Comparison of ENCODE assay signal across 10 cellular contexts in the genomic region with DNA sequence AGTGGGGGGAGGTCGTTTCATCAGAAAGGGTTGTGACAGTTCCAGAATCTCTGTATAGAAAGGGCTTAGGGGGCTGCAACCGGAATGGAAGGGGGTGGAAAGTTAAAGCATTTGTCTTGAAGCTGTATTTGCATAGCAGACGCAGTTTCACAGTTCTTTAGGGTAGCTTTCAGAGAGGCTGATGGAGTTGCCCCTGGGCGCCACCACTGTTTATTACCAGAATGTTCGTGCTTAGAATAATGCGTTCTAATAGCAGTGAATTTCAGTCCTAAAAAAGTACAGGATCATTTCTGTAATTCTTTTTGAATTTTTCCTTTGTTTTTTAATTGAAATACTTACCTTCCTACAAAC. TPM values are rescaled to one million over a fixed set of nuclear protein-coding genes. Genes with fewer than 3 reads are reported as not detected.
DNase-seq lines count a peak whose midpoint lies in the region; ATAC-seq and TF ChIP-seq lines count a peak whose summit lies in the region.
"Had no signal": no experiment of that assay in that cellular context is flagged by ENCODE, and none has a peak within 500 bp of the region (broad histone marks: within the 10 kb centered on the region; RNA-seq: fewer than 3 reads in every experiment).

No MANE protein-coding gene starts in this region.

- no peaks in the 10 kb centered on the region for H3K9me3 ChIP-seq in HUES6 (ENCODE audit: control insufficient read depth, insufficient read depth, low read depth, low read length)
- H3K9me3 ChIP-seq in psoas muscle: no peaks in the 10 kb centered on the region

- H3K4me3 Mint-ChIP-seq in activated CD8-positive, alpha-beta T cell treated with anti-CD3 and anti-CD28 coated beads, Interleukin-2, amount 10 ng/mL, durations not matched to agents 7 days and 5 days: peak overlapping the region; percentile 96
- H3K4me3 Mint-ChIP-seq in mesothelial cell of epicardium: peak overlapping the region; percentile 99

- 38 to 45% (median 41%) methylated on average over 6 of the region's 6 CpGs for WGBS in psoas muscle, 3 donors

- H3K4me3 ChIP-seq in HUES6 (ENCODE audit: low read depth, low read length) (peak overlapping the region; percentile 99), psoas muscle (no peak overlapping the region)

- POLR2A ChIA-PET in activated CD8-positive, alpha-beta T cell treated with anti-CD3 and anti-CD28 coated beads, Interleukin-2, amount 10 ng/mL, durations not matched to agents 7 days and 5 days (lab: Charles Lee): interaction anchor here (2.9 kb wide), 1 partner anchor 208 kb away, joined by 12 read pairs; a partner anchor contains a TSS

- ATAC-seq in activated CD8-positive, alpha-beta T cell treated with anti-CD3 and anti-CD28 coated beads, Interleukin-2, amount 10 ng/mL, durations not matched to agents 7 days and 5 days: no peak
- no peak for ATAC-seq in psoas muscle

- no peaks in the 10 kb centered on the region for H3K27me3 Mint-ChIP-seq in activated CD8-positive, alpha-beta T cell treated with anti-CD3 and anti-CD28 coated beads, Interleukin-2, amount 10 ng/mL, durations not matched to agents 7 days and 5 days (ENCODE audit: low read depth)
- no peaks in the 10 kb centered on the region for H3K27me3 Mint-ChIP-seq in mesothelial cell of epicardium (ENCODE audit: low read depth)

- H3K36me3 ChIP-seq in HUES6 (ENCODE audit: control insufficient read depth, insufficient read depth, low read length) (peaks cover 41% of the 10 kb centered on the region), psoas muscle (ENCODE audit: insufficient read depth in 1 of 2, low read depth in 1 of 2) (no peaks in the 10 kb centered on the region)

- intact Hi-C loops in psoas muscle (cut with DNase I): loop anchor here (5.0 to 10.0 kb wide), 4 partner anchors 205 to 335 kb away; a partner anchor contains a TSS

- H3K27ac ChIP-seq in HUES6 (ENCODE audit: low read depth, low read length) (no peak overlapping the region), psoas muscle (no peak overlapping the region)

- DNase-seq in ELF-1 (ENCODE audit: low read depth, low spot score) (peak; percentile 27), mesothelial cell of epicardium (ENCODE audit: low spot score in 2 of 2, unreplicated experiment in 2 of 2) (no peak), psoas muscle (no peak), NCI-H2029 (lab: John Stamatoyannopoulos, UW) (no peak), NOMO-1 (lab: John Stamatoyannopoulos, UW; ENCODE audit: unreplicated experiment in 2 of 2) (no peak), NCI-H2081 treated with DMSO at 0.1 percent for 48 hours (lab: John Stamatoyannopoulos, UW) (no peak)
- DNase-seq in activated CD8-positive, alpha-beta T cell treated with anti-CD3 and anti-CD28 coated beads, Interleukin-2, amount 10 ng/mL, durations not matched to agents 7 days and 5 days: no peak
- DNase-seq: GOT3, hypothalamus had no signal

- peaks cover 41% of the 10 kb centered on the region for H3K36me3 Mint-ChIP-seq in activated CD8-positive, alpha-beta T cell treated with anti-CD3 and anti-CD28 coated beads, Interleukin-2, amount 10 ng/mL, durations not matched to agents 7 days and 5 days (ENCODE audit: low read depth)
- H3K36me3 Mint-ChIP-seq in mesothelial cell of epicardium: peaks cover 9% of the 10 kb centered on the region

- no peaks in the 10 kb centered on the region for H3K9me3 Mint-ChIP-seq in activated CD8-positive, alpha-beta T cell treated with anti-CD3 and anti-CD28 coated beads, Interleukin-2, amount 10 ng/mL, durations not matched to agents 7 days and 5 days (ENCODE audit: insufficient read depth)
- H3K9me3 Mint-ChIP-seq in mesothelial cell of epicardium: no peaks in the 10 kb centered on the region

- no peak for TF ChIP-seq CTCF in mesothelial cell of epicardium (IDR thresholded peaks at IDR 0.05; ENCODE audit: unreplicated experiment)
- TF ChIP-seq CTCF in psoas muscle (IDR thresholded peaks at IDR 0.05): no peak

- peak overlapping the region; percentile 100 for H3K27ac Mint-ChIP-seq in activated CD8-positive, alpha-beta T cell treated with anti-CD3 and anti-CD28 coated beads, Interleukin-2, amount 10 ng/mL, durations not matched to agents 7 days and 5 days
- H3K27ac Mint-ChIP-seq in mesothelial cell of epicardium: no peak overlapping the region

- H3K27me3 ChIP-seq in HUES6 (ENCODE audit: control insufficient read depth, insufficient read depth, low read length) (no peaks in the 10 kb centered on the region), psoas muscle (ENCODE audit: insufficient read depth in 3 of 3, low read length in 2 of 3) (no peaks in the 10 kb centered on the region)

- CTCF ChIA-PET in activated CD8-positive, alpha-beta T cell treated with anti-CD3 and anti-CD28 coated beads, Interleukin-2, amount 10 ng/mL, durations not matched to agents 7 days and 5 days (lab: Charles Lee): interaction anchor here (1.2 kb wide), 1 partner anchor 239 kb away, joined by 3 read pairs; no protein-coding TSS in a partner anchor

- H3K4me1 ChIP-seq in HUES6 (ENCODE audit: control insufficient read depth, insufficient read depth, low read length) (peaks cover 17% of the 10 kb centered on the region), psoas muscle (no peaks in the 10 kb centered on the region)

- peak overlapping the region; percentile 94 for H3K9ac ChIP-seq in HUES6 (ENCODE audit: low read length)

- peaks cover 32% of the 10 kb centered on the region for H3K4me1 Mint-ChIP-seq in activated CD8-positive, alpha-beta T cell treated with anti-CD3 and anti-CD28 coated beads, Interleukin-2, amount 10 ng/mL, durations not matched to agents 7 days and 5 days (ENCODE audit: low read depth)
- peaks cover 25% of the 10 kb centered on the region for H3K4me1 Mint-ChIP-seq in mesothelial cell of epicardium

RNA-seq across cellular contexts. Expression of a gene that starts 1.3 kb away (rescaled TPM):
- 10 to 100 TPM; 48.2 to 50.0 TPM for total RNA-seq in activated CD8-positive, alpha-beta T cell treated with anti-CD3 and anti-CD28 coated beads, Interleukin-2, amount 10 ng/mL, durations not matched to agents 7 days and 5 days
- total RNA-seq in mesothelial cell of epicardium (8.3 to 9.4 TPM (median 8.4 TPM) in 3 replicates), psoas muscle (under 1 TPM in 1 of 4 donors, not detected in 3; 0.32 TPM)
- under 1 TPM in 2 of 3 donors, not detected in 1; 0.06 to 0.17 TPM for polyA plus RNA-seq in psoas muscle
